In the genomic region with DNA sequence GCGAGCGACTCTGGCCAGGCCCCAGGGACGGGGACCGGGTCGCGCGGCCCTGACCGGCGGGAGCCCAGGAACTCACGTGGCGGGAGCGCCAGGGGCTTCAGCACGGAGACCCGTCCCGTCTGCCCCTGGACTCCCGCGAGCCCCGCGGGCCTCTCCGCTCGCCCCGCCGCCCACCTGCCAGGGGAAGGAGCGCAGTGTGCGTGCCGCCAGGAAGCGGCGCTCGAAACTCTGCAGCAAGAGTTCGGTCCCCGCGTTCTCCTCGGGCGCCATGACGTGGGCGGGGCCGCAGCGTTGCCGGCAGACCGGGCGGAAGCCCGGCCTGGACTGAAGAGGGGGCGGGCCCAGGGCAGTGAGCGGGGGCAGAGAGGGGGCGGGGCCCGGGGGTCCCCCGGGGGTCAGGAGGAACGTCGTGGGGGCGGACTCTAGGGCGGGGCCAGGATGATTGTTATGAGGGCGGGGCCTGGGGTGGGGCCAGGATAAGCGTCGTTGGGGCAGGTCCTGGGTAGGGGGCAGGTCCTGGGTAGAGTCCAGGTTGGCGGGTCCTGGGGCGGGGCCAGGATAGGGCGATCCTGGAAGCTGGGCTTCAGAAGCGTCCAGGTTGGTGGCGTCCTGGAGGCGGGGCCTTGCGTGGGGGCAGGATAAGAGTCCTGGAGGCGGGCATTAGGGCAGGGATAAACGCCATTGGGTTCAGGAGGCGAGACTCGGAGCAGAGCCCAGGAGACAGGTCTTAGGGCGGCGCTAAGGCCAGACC, we compare ENCODE assay signal across 8 cellular contexts. TPM values are rescaled to one million over a fixed set of nuclear protein-coding genes. Genes with fewer than 3 reads are reported as not detected.
DNase-seq lines count a peak whose midpoint lies in the region; ATAC-seq and TF ChIP-seq lines count a peak whose summit lies in the region.
"Not testable (repeated sequence)": the region's sequence is repeated elsewhere in the genome, so short reads cannot be mapped to it uniquely, and the experiment has no call there.

Gene EEF2KMT (minus strand): TSS at position 326 of the 751 bp plus-strand sequence. CDS start 56 bp downstream, at position 270.

- H3K27ac Mint-ChIP-seq in activated CD4-positive, alpha-beta T cell treated with anti-CD3 and anti-CD28 coated beads, Interleukin-2, amount 10 ng/mL, durations not matched to agents 7 days and 5 days, result peak within 1 kb of the TSS; percentile 98

- not testable (repeated sequence) for H3K9me3 Mint-ChIP-seq in activated CD4-positive, alpha-beta T cell treated with anti-CD3 and anti-CD28 coated beads, Interleukin-2, amount 10 ng/mL, durations not matched to agents 7 days and 5 days

- ATAC-seq in GM19372 (IDR thresholded peaks at IDR 0.05; ENCODE audit: low read depth, unreplicated experiment), result peak; percentile 95
- peak; percentile 96 for ATAC-seq in HG03521 (IDR thresholded peaks at IDR 0.05; ENCODE audit: unreplicated experiment)
- peak; percentile 100 for ATAC-seq in left lung

- not testable (repeated sequence) for H3K27me3 Mint-ChIP-seq in activated CD4-positive, alpha-beta T cell treated with anti-CD3 and anti-CD28 coated beads, Interleukin-2, amount 10 ng/mL, durations not matched to agents 7 days and 5 days

- H3K4me3 ChIP-seq in BE2C (ENCODE audit: low read depth, low read length), result peak within 1 kb of the TSS; percentile 71
- H3K4me3 ChIP-seq in left lung, result peak within 1 kb of the TSS; percentile 54 to 76

- not testable (repeated sequence) for H3K4me1 ChIP-seq in BE2C
- peaks cover 0 to 14% of the 10 kb centered on the region in 2 donors for H3K4me1 ChIP-seq in left lung

- not testable (repeated sequence) for H3K36me3 Mint-ChIP-seq in activated CD4-positive, alpha-beta T cell treated with anti-CD3 and anti-CD28 coated beads, Interleukin-2, amount 10 ng/mL, durations not matched to agents 7 days and 5 days (ENCODE audit: low read depth)

- CTCF ChIA-PET in activated CD4-positive, alpha-beta T cell treated with anti-CD3 and anti-CD28 coated beads, Interleukin-2, amount 10 ng/mL, durations not matched to agents 7 days and 5 days (lab: Charles Lee), result interaction anchor here (0.6 kb wide), 1 partner anchor 14 kb away, joined by 7 read pairs; no protein-coding TSS in a partner anchor

- H3K36me3 ChIP-seq in BE2C, left lung: not testable (repeated sequence)

- peak; percentile 100 for DNase-seq in BE2C
- peak; percentile 99 for DNase-seq in NCI-H69 (lab: John Stamatoyannopoulos, UW)
- DNase-seq in activated CD4-positive, alpha-beta T cell treated with anti-CD3 and anti-CD28 coated beads, Interleukin-2, amount 10 ng/mL, durations not matched to agents 7 days and 5 days, result peak; percentile 96
- peak; percentile 99 for DNase-seq in dermis blood vessel endothelial cell
- DNase-seq in left lung, result peak; percentile 98 to 100
- DNase-seq in stimulated activated CD4-positive, alpha-beta T cell treated with anti-CD3 and anti-CD28 coated beads, Interleukin-2, amount 100 ng/mL, for 24 hours, result peak; percentile 97 to 98

- intact Hi-C loops in left lung (cut with DNase I), result not testable (repeated sequence)

- not testable (repeated sequence) for H3K9me3 ChIP-seq in BE2C, left lung

- POLR2A ChIA-PET in activated CD4-positive, alpha-beta T cell treated with anti-CD3 and anti-CD28 coated beads, Interleukin-2, amount 10 ng/mL, durations not matched to agents 7 days and 5 days (lab: Charles Lee), result not testable (repeated sequence)

- peak within 1 kb of the TSS; percentile 86 for H3K4me3 Mint-ChIP-seq in activated CD4-positive, alpha-beta T cell treated with anti-CD3 and anti-CD28 coated beads, Interleukin-2, amount 10 ng/mL, durations not matched to agents 7 days and 5 days

- not testable (repeated sequence) for TF ChIP-seq CTCF in BE2C (IDR thresholded peaks at IDR 0.05; ENCODE audit: low read depth, low read length); left lung (IDR thresholded peaks at IDR 0.05)

- H3K27me3 ChIP-seq in BE2C, left lung: not testable (repeated sequence)

- peaks cover 24% of the 10 kb centered on the region for H3K4me1 Mint-ChIP-seq in activated CD4-positive, alpha-beta T cell treated with anti-CD3 and anti-CD28 coated beads, Interleukin-2, amount 10 ng/mL, durations not matched to agents 7 days and 5 days

- peak within 1 kb of the TSS; percentile 39 to 77 for H3K27ac ChIP-seq in left lung

RNA-seq across cellular contexts. Expression of gene EEF2KMT, which starts in this region (rescaled TPM):
- 30.6 TPM for polyA plus RNA-seq in BE2C (2012; ENCODE audit: insufficient read depth, insufficient read length, low read depth)
- 1 to 10 TPM; 7.4 to 7.6 TPM for total RNA-seq in activated CD4-positive, alpha-beta T cell treated with anti-CD3 and anti-CD28 coated beads, Interleukin-2, amount 10 ng/mL, durations not matched to agents 7 days and 5 days
- total RNA-seq in dermis blood vessel endothelial cell (10.4 and 13.3 TPM in 2 replicates), left lung (10 to 100 TPM in 1 of 2 donors, 1 to 10 TPM in 1; 7.2 to 15.0 TPM)

Comparison
In these comparisons a context has a peak if more than half of its experiments do, and no peak if none do; other contexts are left out.
1. Peak in every context shown above with its lines: DNase-seq, ATAC-seq, H3K4me3 ChIP-seq and H3K27ac ChIP-seq.